Comparison of ENCODE assay signal across 10 cellular contexts in the genomic region with DNA sequence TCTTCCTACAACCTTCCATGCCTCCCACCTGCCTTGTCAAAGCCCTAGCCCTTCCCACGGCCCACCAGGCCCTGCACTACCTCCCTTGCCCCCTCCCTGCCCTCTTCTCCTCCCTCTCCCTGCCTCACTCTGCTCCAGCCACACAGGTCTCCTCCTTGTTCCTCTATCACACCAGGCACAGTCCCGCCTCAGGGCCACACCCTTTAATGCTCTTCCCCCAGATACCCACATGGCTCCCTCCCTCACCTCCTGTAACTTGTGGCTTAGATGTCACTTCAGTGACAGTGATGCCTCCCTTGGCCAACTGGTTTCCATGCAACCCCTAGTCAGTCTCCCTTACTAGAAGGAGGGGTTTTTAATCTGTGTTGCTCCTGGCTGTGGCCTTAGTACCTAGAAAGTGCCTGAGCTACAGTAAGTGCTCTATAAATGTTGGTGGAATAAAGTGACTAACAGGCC. TPM values are rescaled to one million over a fixed set of nuclear protein-coding genes. Genes with fewer than 3 reads are reported as not detected.
DNase-seq lines count a peak whose midpoint lies in the region; ATAC-seq, FAIRE-seq and TF ChIP-seq lines count a peak whose summit lies in the region.
"Had no signal": no experiment of that assay in that cellular context is flagged by ENCODE, and none has a peak within 500 bp of the region (broad histone marks: within the 10 kb centered on the region; RNA-seq: fewer than 3 reads in every experiment).

No MANE protein-coding gene starts in this region.

- no peak for TF ChIP-seq POLR2A in H1 (IDR thresholded peaks at IDR 0.05; ENCODE audit: control extremely low read depth in 1 of 2, low read depth in 2 of 2, low read length in 2 of 2)

- CTCF ChIA-PET in activated CD4-positive, alpha-beta T cell treated with anti-CD3 and anti-CD28 coated beads for 36 hours (lab: Charles Lee) = interaction anchor here (0.8 kb wide), 2 partner anchors 15 to 20 kb away, joined by 4 to 5 read pairs; no protein-coding TSS in a partner anchor
- CTCF ChIA-PET in RWPE1 (lab: Yijun Ruan, JAX) = interaction anchor here (0.7 kb wide), 1 partner anchor 27 kb away, joined by 3 read pairs; no protein-coding TSS in a partner anchor
- CTCF ChIA-PET in H1 (lab: Charles Lee; ENCODE audit: partially characterized antibody) = no interaction called here

- no peak overlapping the region for H3K27ac Mint-ChIP-seq in activated CD4-positive, alpha-beta T cell treated with anti-CD3 and anti-CD28 coated beads for 36 hours

- H3K23ac ChIP-seq in H1 (ENCODE audit: insufficient read length) = no peak overlapping the region

- H4K5ac ChIP-seq in H1 (ENCODE audit: insufficient read length, low read depth, low read length) = no peak overlapping the region

- no peak overlapping the region for H4K91ac ChIP-seq in H1 (replicated peaks; ENCODE audit: insufficient read length, low read length)

- H3K27me3 ChIP-seq in H1 (replicated peaks in 1 of 4; ENCODE audit: control insufficient read depth in 3 of 4, extremely low read depth in 1 of 4, insufficient read depth in 3 of 4, low read length in 3 of 4) (no peaks in the 10 kb centered on the region), small intestine (ENCODE audit: control insufficient read depth in 2 of 2, insufficient read depth in 2 of 2, low read length in 2 of 2) (no peaks in the 10 kb centered on the region)
- H3K27me3 ChIP-seq: foreskin keratinocyte had no signal

- WGBS in H1 (ENCODE audit: extremely low coverage in 1 of 2, insufficient coverage in 1 of 2, insufficient read length in 1 of 2, insufficient replicate concordance in 2 of 2, low coverage in 1 of 2, low lambda C conversion rate in 2 of 2, missing lambda C conversion rate in 1 of 2), 2 experiments = 87% methylated on average over 2 of the region's 2 CpGs; no CpG with 5 or more reads in 1 of the 2 experiments
- WGBS in small intestine, 3 donors = 33 to 71% (median 51%) methylated on average over 2 of the region's 2 CpGs

- TF ChIP-seq EP300 in H1 (IDR thresholded peaks at IDR 0.05; ENCODE audit: borderline replicate concordance in 1 of 2, low read depth in 2 of 2, low read length in 2 of 2) = no peak

- H3K4me3 ChIP-seq in H1 (ENCODE audit: extremely low read depth in 1 of 4, insufficient read depth in 2 of 4, low read depth in 3 of 4, low read length in 4 of 4) (no peak overlapping the region), small intestine (ENCODE audit: low read depth in 1 of 2, low read length in 2 of 2) (no peak overlapping the region)

- no peak overlapping the region for H2AFZ ChIP-seq in H1 (ENCODE audit: low read length)

- H3K4ac ChIP-seq in H1 (replicated peaks; ENCODE audit: insufficient read length, low read depth, low read length) = no peak overlapping the region

- H3K9me3 Mint-ChIP-seq in activated CD4-positive, alpha-beta T cell treated with anti-CD3 and anti-CD28 coated beads for 36 hours (ENCODE audit: low read depth) = no peaks in the 10 kb centered on the region

- no peak overlapping the region for H2AK5ac ChIP-seq in H1 (ENCODE audit: low read depth, low read length)

- H3K4me2 ChIP-seq in H1 (ENCODE audit: insufficient read depth in 1 of 2, low read depth in 2 of 2, low read length in 2 of 2) = peak overlapping the region; percentile 21 to 76; a peak in 2 of 4 replicates

- no peak overlapping the region for H4K8ac ChIP-seq in H1 (ENCODE audit: extremely low read depth, insufficient read depth, low read length)

- no peaks in the 10 kb centered on the region; a peak in 2 of 8 replicates for H3K36me3 ChIP-seq in H1 (ENCODE audit: control insufficient read depth in 2 of 4, insufficient read depth in 4 of 4, low read length in 3 of 4)
- peaks cover 2 to 6% of the 10 kb centered on the region in 2 donors for H3K36me3 ChIP-seq in small intestine (ENCODE audit: control insufficient read depth in 2 of 2, insufficient read depth in 2 of 2, low read length in 2 of 2)

- H2BK120ac ChIP-seq in H1 (replicated peaks; ENCODE audit: low read depth, low read length) = no peak overlapping the region

- H3K4me1 ChIP-seq in H1 (replicated peaks in 1 of 4; ENCODE audit: control insufficient read depth in 3 of 4, insufficient read depth in 4 of 4, low read length in 3 of 4) = peaks cover 0 to 3% (median under 1%) of the 10 kb centered on the region in 4 experiments; a peak in 2 of 7 replicates
- peaks cover 0 to 5% of the 10 kb centered on the region in 2 donors for H3K4me1 ChIP-seq in small intestine (ENCODE audit: control insufficient read depth in 2 of 2, insufficient read depth in 1 of 2, low read depth in 1 of 2, low read length in 1 of 2)

- H3K27ac ChIP-seq in RWPE1 (peak overlapping the region; percentile 81), H1 (ENCODE audit: low read depth, low read length) (no peak overlapping the region), small intestine (ENCODE audit: low read depth in 1 of 2, low read length in 1 of 2) (peak overlapping the region; percentile 41 to 43)
- H3K27ac ChIP-seq: foreskin keratinocyte had no signal

- H2BK5ac ChIP-seq in H1 (ENCODE audit: low read depth, low read length) = no peak overlapping the region

- TF ChIP-seq RAD21 in H1 (IDR thresholded peaks at IDR 0.05 in 1 of 2, conservative IDR thresholded peaks at IDR 0.05 in 1 of 2; ENCODE audit: low read depth in 2 of 2, low read length in 2 of 2) = no peak

- no peak overlapping the region for H2BK20ac ChIP-seq in H1 (ENCODE audit: low read length)

- POLR2A ChIA-PET in activated CD4-positive, alpha-beta T cell treated with anti-CD3 and anti-CD28 coated beads for 36 hours (lab: Charles Lee) = no interaction called here
- POLR2A ChIA-PET in RWPE1 (lab: Yijun Ruan, JAX; ENCODE audit: low non-redundant PET) (no interaction called here), H1 (lab: Charles Lee; ENCODE audit: partially characterized antibody) (no interaction called here)

- peaks cover 2% of the 10 kb centered on the region for H3K79me1 ChIP-seq in H1 (ENCODE audit: low read depth, low read length)

- no peak for ATAC-seq in activated CD4-positive, alpha-beta T cell treated with anti-CD3 and anti-CD28 coated beads for 36 hours
- ATAC-seq in HG02642 (IDR thresholded peaks at IDR 0.05; ENCODE audit: poor library complexity, unreplicated experiment) = no peak

- peaks cover 2 to 3% of the 10 kb centered on the region in 2 experiments for H4K20me1 ChIP-seq in H1 (replicated peaks in 1 of 2; ENCODE audit: control insufficient read depth in 1 of 2, insufficient read depth in 2 of 2, low read length in 2 of 2)

- TF ChIP-seq CTCF in RWPE1 (conservative IDR thresholded peaks at IDR 0.05; ENCODE audit: low read depth) = no peak
- TF ChIP-seq CTCF in H1 (IDR thresholded peaks at IDR 0.05; ENCODE audit: control extremely low read depth in 1 of 3, insufficient read depth in 1 of 3, low read depth in 1 of 3, low read length in 3 of 3) = no peak

- no peaks in the 10 kb centered on the region for H3K9me3 ChIP-seq in H1 (ENCODE audit: insufficient read depth in 2 of 2, low read depth in 1 of 2, low read length in 1 of 2)
- H3K9me3 ChIP-seq in small intestine (ENCODE audit: control insufficient read depth, low read depth) = no peaks in the 10 kb centered on the region

- H3K14ac ChIP-seq in H1 (ENCODE audit: insufficient read length) = no peak overlapping the region

- no peak overlapping the region for H2BK12ac ChIP-seq in H1 (ENCODE audit: low read depth, low read length)

- peak overlapping the region; percentile 92 for H3K4me3 Mint-ChIP-seq in activated CD4-positive, alpha-beta T cell treated with anti-CD3 and anti-CD28 coated beads for 36 hours

- DNase-seq in activated CD4-positive, alpha-beta T cell treated with anti-CD3 and anti-CD28 coated beads for 36 hours = no peak
- DNase-seq in activated CD4-positive, alpha-beta T cell treated with anti-CD3 and anti-CD28 coated beads for 4 hours = no peak
- DNase-seq in RWPE1 (ENCODE audit: low spot score) = no peak
- no peak for DNase-seq in H1 (ENCODE audit: low read depth in 1 of 2, low spot score in 2 of 2)
- peak; percentile 56 for DNase-seq in small intestine
- DNase-seq in NCI-H510A treated with DMSO at 0.1 percent for 48 hours (lab: John Stamatoyannopoulos, UW) = no peak
- no peak for DNase-seq in NCI-H1436 (lab: John Stamatoyannopoulos, UW)
- DNase-seq: NCI-H774 had no signal

- H3K4me1 Mint-ChIP-seq in activated CD4-positive, alpha-beta T cell treated with anti-CD3 and anti-CD28 coated beads for 36 hours = peaks cover 30% of the 10 kb centered on the region

- no peak overlapping the region for H3K56ac ChIP-seq in H1 (replicated peaks; ENCODE audit: insufficient read length, low read depth, low read length)

- no peak overlapping the region for H2BK15ac ChIP-seq in H1 (ENCODE audit: low read length)

- FAIRE-seq in H1 (lab: Jason Lieb, UNC) (no peak), small intestine (lab: Jason Lieb, UNC) (no peak)

- H3K18ac ChIP-seq in H1 (ENCODE audit: extremely low read depth, low read length) = no peak overlapping the region

- intact Hi-C loops in activated CD4-positive, alpha-beta T cell treated with anti-CD3 and anti-CD28 coated beads for 36 hours (cut with DNase I, micrococcal nuclease) = loop anchor here (2.0 to 5.0 kb wide), 4 partner anchors 146 to 679 kb away; partner anchors contain the start of genes CHAF1A (in 1 of the 2), DOHH (in 1 of the 2) and SH3GL1 (in 1 of the 2)

- H3K9ac ChIP-seq in H1 (replicated peaks in 1 of 4; ENCODE audit: extremely low read depth in 1 of 4, low read depth in 3 of 4, low read length in 3 of 4) = peak overlapping the region in 1 of 4 experiments; percentile 22; a peak in 2 of 7 replicates

- no peaks in the 10 kb centered on the region for H3K27me3 Mint-ChIP-seq in activated CD4-positive, alpha-beta T cell treated with anti-CD3 and anti-CD28 coated beads for 36 hours

- H3K36me3 Mint-ChIP-seq in activated CD4-positive, alpha-beta T cell treated with anti-CD3 and anti-CD28 coated beads for 36 hours (ENCODE audit: low read depth) = peaks cover 17% of the 10 kb centered on the region

- no peaks in the 10 kb centered on the region; a peak in 1 of 4 replicates for H3K79me2 ChIP-seq in H1 (ENCODE audit: control insufficient read depth in 1 of 2, insufficient read depth in 2 of 2, low read length in 2 of 2)

- peaks cover 13% of the 10 kb centered on the region for H3K23me2 ChIP-seq in H1 (ENCODE audit: low read depth, low read length)

RNA-seq across cellular contexts. Expression of gene SIRT6, which starts 1.3 kb away (rescaled TPM):
- 10 to 100 TPM; 26.2 to 29.4 TPM for total RNA-seq in activated CD4-positive, alpha-beta T cell treated with anti-CD3 and anti-CD28 coated beads for 36 hours
- 23.9 and 25.2 TPM in 2 replicates for total RNA-seq in H1 (2021; fragmentation: NEBNext Ultra II Directional; extraction: Animal tissue kit (Norgen Biotek cat#: 25700))
- polyA plus RNA-seq in H1 (2011; rRNA removed) = 27.0 and 39.3 TPM in 2 replicates
- polyA plus RNA-seq in H1 (2011; cell fraction: cytosol; rRNA removed) = 28.6 TPM
- polyA plus RNA-seq in H1 (2011; cell fraction: nucleus; rRNA removed) = 58.9 TPM
- 16.1 to 28.7 TPM (median 23.5 TPM) in 4 replicates for polyA plus RNA-seq in H1 (2012, experiment 1 of 2)
- 16.6 TPM for polyA plus RNA-seq in H1 (2012, experiment 2 of 2)
- polyA plus RNA-seq in H1 (2013, experiment 1 of 2) = 15.7 TPM
- 14.1 TPM for polyA plus RNA-seq in H1 (2013, experiment 2 of 2)
- 8.0 and 9.8 TPM in 2 replicates for polyA minus RNA-seq in H1 (2011; rRNA and poly(A)+ RNA removed)
- 19.1 TPM for polyA minus RNA-seq in H1 (2011; cell fraction: cytosol; rRNA and poly(A)+ RNA removed)
- 16.1 TPM for polyA minus RNA-seq in H1 (2011; cell fraction: nucleus; rRNA and poly(A)+ RNA removed)
- 10 to 100 TPM; 39.2 to 48.1 (median 46.5) TPM for polyA plus RNA-seq in small intestine

RNA-seq across cellular contexts. Expression of gene ANKRD24, which starts 1.4 kb away (rescaled TPM):
- 1 to 10 TPM; 1.1 to 1.3 TPM for total RNA-seq in activated CD4-positive, alpha-beta T cell treated with anti-CD3 and anti-CD28 coated beads for 36 hours
- total RNA-seq in H1 (2021; fragmentation: NEBNext Ultra II Directional; extraction: Animal tissue kit (Norgen Biotek cat#: 25700)) = 14.1 and 14.5 TPM in 2 replicates
- polyA plus RNA-seq in H1 (2011; rRNA removed) (7.6 and 15.1 TPM in 2 replicates), small intestine (1 to 10 TPM; 1.6 to 2.7 (median 1.9) TPM)
- 15.5 TPM for polyA plus RNA-seq in H1 (2011; cell fraction: cytosol; rRNA removed)
- 24.5 TPM for polyA plus RNA-seq in H1 (2011; cell fraction: nucleus; rRNA removed)
- 6.9 to 14.6 TPM (median 12.4 TPM) in 4 replicates for polyA plus RNA-seq in H1 (2012, experiment 1 of 2)
- 4.9 TPM for polyA plus RNA-seq in H1 (2012, experiment 2 of 2)
- polyA plus RNA-seq in H1 (2013, experiment 1 of 2) = 8.4 TPM
- 8.1 TPM for polyA plus RNA-seq in H1 (2013, experiment 2 of 2)
- polyA minus RNA-seq in H1 (2011; rRNA and poly(A)+ RNA removed) = 2.8 and 4.1 TPM in 2 replicates
- 7.5 TPM for polyA minus RNA-seq in H1 (2011; cell fraction: cytosol; rRNA and poly(A)+ RNA removed)
- polyA minus RNA-seq in H1 (2011; cell fraction: nucleus; rRNA and poly(A)+ RNA removed) = 4.5 TPM

RNA-seq across cellular contexts. Expression of gene CREB3L3, which starts 27.6 kb away (rescaled TPM):
- not detected for total RNA-seq in activated CD4-positive, alpha-beta T cell treated with anti-CD3 and anti-CD28 coated beads for 36 hours
- total RNA-seq in H1 (2021; fragmentation: NEBNext Ultra II Directional; extraction: Animal tissue kit (Norgen Biotek cat#: 25700)) = not detected in 2 replicates
- polyA plus RNA-seq in H1 (2011; rRNA removed) = 0.12 and 0.17 TPM in 2 replicates
- 0.12 TPM for polyA plus RNA-seq in H1 (2011; cell fraction: cytosol; rRNA removed)
- polyA plus RNA-seq in H1 (2011; cell fraction: nucleus; rRNA removed) = 0.17 TPM
- 0.08 to 0.22 TPM (median 0.13 TPM) in 3 of 4 replicates, not detected in the other for polyA plus RNA-seq in H1 (2012, experiment 1 of 2)
- polyA plus RNA-seq in H1 (2012, experiment 2 of 2) = 0.05 TPM
- 0.28 TPM for polyA plus RNA-seq in H1 (2013, experiment 1 of 2)
- polyA plus RNA-seq in H1 (2013, experiment 2 of 2) = 0.29 TPM
- polyA minus RNA-seq in H1 (2011; rRNA and poly(A)+ RNA removed) = 1.3 TPM in 1 of 2 replicates, not detected in the other
- not detected for polyA minus RNA-seq in H1 (2011; cell fraction: cytosol; rRNA and poly(A)+ RNA removed)
- not detected for polyA minus RNA-seq in H1 (2011; cell fraction: nucleus; rRNA and poly(A)+ RNA removed)
- 100 to 1,000 TPM in 2 of 3 donors, 10 to 100 TPM in 1; 77.2 to 658 (median 496) TPM for polyA plus RNA-seq in small intestine
- total RNA-seq: foreskin keratinocyte had no signal
- polyA plus RNA-seq: foreskin keratinocyte had no signal

RNA-seq across cellular contexts. Expression of gene EBI3, which starts 48.2 kb away (rescaled TPM):
- total RNA-seq in activated CD4-positive, alpha-beta T cell treated with anti-CD3 and anti-CD28 coated beads for 36 hours = 10 to 100 TPM; 14.5 to 16.8 TPM
- 0.99 and 1.1 TPM in 2 replicates for total RNA-seq in H1 (2021; fragmentation: NEBNext Ultra II Directional; extraction: Animal tissue kit (Norgen Biotek cat#: 25700))
- 5.2 and 8.4 TPM in 2 replicates for polyA plus RNA-seq in H1 (2011; rRNA removed)
- polyA plus RNA-seq in H1 (2011; cell fraction: cytosol; rRNA removed) = 2.8 TPM
- 2.2 TPM for polyA plus RNA-seq in H1 (2011; cell fraction: nucleus; rRNA removed)
- polyA plus RNA-seq in H1 (2012, experiment 1 of 2) = 1.9 to 3.0 TPM (median 2.4 TPM) in 4 replicates
- 3.6 TPM for polyA plus RNA-seq in H1 (2012, experiment 2 of 2)
- polyA plus RNA-seq in H1 (2013, experiment 1 of 2) = 3.2 TPM
- polyA plus RNA-seq in H1 (2013, experiment 2 of 2) = 3.4 TPM
- 0.63 and 1.3 TPM in 2 replicates for polyA minus RNA-seq in H1 (2011; rRNA and poly(A)+ RNA removed)
- 0.95 TPM for polyA minus RNA-seq in H1 (2011; cell fraction: cytosol; rRNA and poly(A)+ RNA removed)
- polyA minus RNA-seq in H1 (2011; cell fraction: nucleus; rRNA and poly(A)+ RNA removed) = 2.0 TPM
- polyA plus RNA-seq in small intestine = 1 to 10 TPM in 2 of 3 donors, under 1 TPM in 1; 0.89 to 6.2 (median 3.5) TPM
- total RNA-seq: foreskin keratinocyte had no signal

RNA-seq across cellular contexts. Expression of gene MAP2K2, which starts 57.2 kb away (rescaled TPM):
- total RNA-seq in activated CD4-positive, alpha-beta T cell treated with anti-CD3 and anti-CD28 coated beads for 36 hours = 100 to 1,000 TPM; 108 to 133 TPM
- 161 and 162 TPM in 2 replicates for total RNA-seq in H1 (2021; fragmentation: NEBNext Ultra II Directional; extraction: Animal tissue kit (Norgen Biotek cat#: 25700))
- 111 and 194 TPM in 2 replicates for polyA plus RNA-seq in H1 (2011; rRNA removed)
- 126 TPM for polyA plus RNA-seq in H1 (2011; cell fraction: cytosol; rRNA removed)
- 193 TPM for polyA plus RNA-seq in H1 (2011; cell fraction: nucleus; rRNA removed)
- 112 to 185 TPM (median 178 TPM) in 4 replicates for polyA plus RNA-seq in H1 (2012, experiment 1 of 2)
- polyA plus RNA-seq in H1 (2012, experiment 2 of 2) = 196 TPM
- polyA plus RNA-seq in H1 (2013, experiment 1 of 2) = 112 TPM
- 109 TPM for polyA plus RNA-seq in H1 (2013, experiment 2 of 2)
- 37.2 and 48.1 TPM in 2 replicates for polyA minus RNA-seq in H1 (2011; rRNA and poly(A)+ RNA removed)
- 84.9 TPM for polyA minus RNA-seq in H1 (2011; cell fraction: cytosol; rRNA and poly(A)+ RNA removed)
- polyA minus RNA-seq in H1 (2011; cell fraction: nucleus; rRNA and poly(A)+ RNA removed) = 58.1 TPM
- polyA plus RNA-seq in small intestine = 100 to 1,000 TPM; 283 to 522 (median 492) TPM
